19 cellular contexts compared by ENCODE assay signal in the genomic region with DNA sequence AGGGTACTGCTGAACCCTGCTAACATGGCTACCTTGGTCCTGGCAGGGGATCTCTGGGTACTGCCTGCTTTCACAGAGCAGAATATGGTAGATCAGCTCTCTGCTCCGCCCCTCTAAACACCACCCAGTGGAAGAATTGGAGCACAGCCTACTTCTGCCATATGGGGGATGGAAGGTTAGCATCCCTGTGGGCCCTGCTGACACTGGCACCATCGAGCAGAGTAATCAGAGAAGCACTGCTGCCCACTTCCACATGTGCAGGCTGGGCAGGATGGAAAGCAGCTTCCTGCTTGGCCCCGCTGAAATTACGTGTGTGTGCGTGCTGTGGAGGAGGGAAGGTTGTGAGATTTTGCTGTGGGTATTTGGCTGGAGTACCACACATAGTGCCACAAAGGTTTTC. TPM values are rescaled to one million over a fixed set of nuclear protein-coding genes. Genes with fewer than 3 reads are reported as not detected.
DNase-seq lines count a peak whose midpoint lies in the region; ATAC-seq and TF ChIP-seq lines count a peak whose summit lies in the region.
"Had no signal": no experiment of that assay in that cellular context is flagged by ENCODE, and none has a peak within 500 bp of the region (broad histone marks: within the 10 kb centered on the region; RNA-seq: fewer than 3 reads in every experiment).

No MANE protein-coding gene starts in this region.

- no peak overlapping the region for H3K27ac Mint-ChIP-seq in H9
- H3K27ac Mint-ChIP-seq: T-helper 17 cell had no signal

- H3K36me3 ChIP-seq in BLaER1 (no peaks in the 10 kb centered on the region), OCI-LY7 (ENCODE audit: insufficient read depth, low read length) (no peaks in the 10 kb centered on the region), right lobe of liver (no peaks in the 10 kb centered on the region)

- H2AK5ac ChIP-seq in H9 (ENCODE audit: insufficient read length, low read length) = no peak overlapping the region

- H3K9me3 ChIP-seq in BLaER1 (peaks cover 21% of the 10 kb centered on the region), H9 (ENCODE audit: control insufficient read depth, low read depth, low read length) (no peaks in the 10 kb centered on the region), OCI-LY7 (ENCODE audit: low read length) (no peaks in the 10 kb centered on the region), right lobe of liver (no peaks in the 10 kb centered on the region)

- intact Hi-C loops in OCI-LY7 (cut with micrococcal nuclease; ENCODE audit: unreplicated experiment) = no loop called here
- intact Hi-C loops in right lobe of liver (cut with DNase I) = no loop called here

- H3K27me3 ChIP-seq in BLaER1 (no peaks in the 10 kb centered on the region), H9 (ENCODE audit: insufficient read depth, low read length) (no peaks in the 10 kb centered on the region), right lobe of liver (no peaks in the 10 kb centered on the region)

- H3K9ac ChIP-seq in BLaER1 = no peak overlapping the region
- H3K9ac ChIP-seq in H9 (ENCODE audit: extremely low read depth, insufficient read length, low read length) = no peak overlapping the region

- POLR2A ChIA-PET in OCI-LY7 (lab: Charles Lee) = no interaction called here

- TF ChIP-seq POLR2A in right lobe of liver (IDR thresholded peaks at IDR 0.05) = no peak

- no peak overlapping the region for H4K91ac ChIP-seq in H9 (ENCODE audit: insufficient read length, low read depth, low read length)

- no peak overlapping the region for H2BK15ac ChIP-seq in H9 (ENCODE audit: low read depth, low read length)

- no peaks in the 10 kb centered on the region for H3K36me3 Mint-ChIP-seq in H9 (ENCODE audit: insufficient read depth in 1 of 3, low read depth in 3 of 3)
- no peaks in the 10 kb centered on the region for H3K36me3 Mint-ChIP-seq in activated T-cell treated with anti-CD3 and anti-CD28 coated beads, Interleukin-2, amount 50 U/mL, for 4 hours (ENCODE audit: insufficient read depth)

- H3K4ac ChIP-seq in H9 (ENCODE audit: low read depth, low read length) = no peak overlapping the region

- no peaks in the 10 kb centered on the region for H3K79me2 ChIP-seq in H9 (ENCODE audit: insufficient read depth, low read length)
- no peaks in the 10 kb centered on the region for H3K79me2 ChIP-seq in OCI-LY7 (ENCODE audit: insufficient read depth, low read depth, low read length)

- no peak overlapping the region for H3T11ph ChIP-seq in H9 (ENCODE audit: low read length)

- H4K20me1 ChIP-seq in BLaER1 = peaks cover 6% of the 10 kb centered on the region; the same call in 1 of the 2 replicates
- H4K20me1 ChIP-seq in H9 (ENCODE audit: control insufficient read depth, insufficient read depth, insufficient read length) = no peaks in the 10 kb centered on the region
- no peaks in the 10 kb centered on the region for H4K20me1 ChIP-seq in OCI-LY7 (ENCODE audit: insufficient read depth, low read length)

- CTCF ChIA-PET in OCI-LY7 (lab: Charles Lee; ENCODE audit: unreplicated experiment) = no interaction called here

- peak overlapping the region; percentile 18 for H3K4me2 ChIP-seq in BLaER1
- H3K4me2 ChIP-seq in H9 (ENCODE audit: insufficient read depth, insufficient read length, low read length) = no peak overlapping the region
- no peak overlapping the region for H3K4me2 ChIP-seq in OCI-LY7 (ENCODE audit: low read length)

- H2BK12ac ChIP-seq in H9 (ENCODE audit: insufficient read length, low read depth, low read length) = no peak overlapping the region

- H3K79me1 ChIP-seq in H9 (ENCODE audit: insufficient read depth, low read depth, low read length, poor library complexity, severe bottlenecking) = no peaks in the 10 kb centered on the region

- H3K4me3 Mint-ChIP-seq in H9 = no peak overlapping the region
- H3K4me3 Mint-ChIP-seq in activated T-cell treated with anti-CD3 and anti-CD28 coated beads, Interleukin-2, amount 50 U/mL, for 4 hours = no peak overlapping the region
- H3K4me3 Mint-ChIP-seq: T-helper 17 cell had no signal

- no peak overlapping the region for H3K14ac ChIP-seq in H9 (ENCODE audit: insufficient read depth, low read length)

- H3K23me2 ChIP-seq in H9 (ENCODE audit: insufficient read length, low read depth, low read length, poor library complexity, severe bottlenecking) = no peaks in the 10 kb centered on the region

- H3K4me1 Mint-ChIP-seq in H9 = no peaks in the 10 kb centered on the region
- H3K4me1 Mint-ChIP-seq in activated T-cell treated with anti-CD3 and anti-CD28 coated beads, Interleukin-2, amount 50 U/mL, for 4 hours (ENCODE audit: low read depth) = peaks cover 8% of the 10 kb centered on the region

- no TSS peak for BruUV-seq in OCI-LY7 (replicated peaks; lab: Mats Ljungman, UMichigan)

- no peak overlapping the region for H3K23ac ChIP-seq in H9 (ENCODE audit: insufficient read length, low read depth, low read length)

- H2BK120ac ChIP-seq in H9 (ENCODE audit: low read depth, low read length, poor library complexity, severe bottlenecking) = no peak overlapping the region

- no peak overlapping the region for H3K56ac ChIP-seq in H9 (ENCODE audit: insufficient read length, low read depth, low read length)

- no peaks in the 10 kb centered on the region for H3K9me2 ChIP-seq in OCI-LY7 (ENCODE audit: insufficient read depth, low read length)

- ATAC-seq in right lobe of liver = peak in 3 of 4 donors; percentile 13 to 34 (median 23)
- ATAC-seq in HG03457 (IDR thresholded peaks at IDR 0.05; ENCODE audit: unreplicated experiment) = no peak
- ATAC-seq in GM21423 (IDR thresholded peaks at IDR 0.05; ENCODE audit: unreplicated experiment) = no peak
- no peak for ATAC-seq in activated T-cell treated with anti-CD3 and anti-CD28 coated beads, Interleukin-2, amount 50 U/mL, for 4 hours
- ATAC-seq: right cardiac atrium, T-helper 17 cell had no signal

- no peak overlapping the region for H2BK20ac ChIP-seq in H9 (ENCODE audit: low read depth, low read length, poor library complexity, severe bottlenecking)

- H3K27me3 Mint-ChIP-seq in H9 (ENCODE audit: low read depth) = no peaks in the 10 kb centered on the region
- peaks cover 3% of the 10 kb centered on the region for H3K27me3 Mint-ChIP-seq in activated T-cell treated with anti-CD3 and anti-CD28 coated beads, Interleukin-2, amount 50 U/mL, for 4 hours (ENCODE audit: low read depth)

- H2BK5ac ChIP-seq in H9 (ENCODE audit: insufficient read length, low read length) = no peak overlapping the region

- H3K4me1 ChIP-seq in BLaER1 (peaks cover 44% of the 10 kb centered on the region), H9 (ENCODE audit: insufficient read depth, low read length) (no peaks in the 10 kb centered on the region), OCI-LY7 (ENCODE audit: insufficient read depth, low read length, poor library complexity, severe bottlenecking) (peaks cover 11% of the 10 kb centered on the region), right lobe of liver (no peaks in the 10 kb centered on the region)

- H4K5ac ChIP-seq in H9 (ENCODE audit: insufficient read length, low read depth, low read length) = no peak overlapping the region

- H3K18ac ChIP-seq in H9 (ENCODE audit: insufficient read length, low read depth, low read length) = no peak overlapping the region

- H3K9me3 Mint-ChIP-seq in H9 = peaks cover 5 to 11% of the 10 kb centered on the region in 2 experiments; a peak in 3 of 5 replicates
- H3K9me3 Mint-ChIP-seq in activated T-cell treated with anti-CD3 and anti-CD28 coated beads, Interleukin-2, amount 50 U/mL, for 4 hours = no peaks in the 10 kb centered on the region

- H3K27ac ChIP-seq in BLaER1 (no peak overlapping the region), H9 (ENCODE audit: insufficient read length, low read depth, low read length) (no peak overlapping the region), OCI-LY7 (ENCODE audit: low read depth, low read length, poor library complexity, severe bottlenecking) (no peak overlapping the region), right lobe of liver (no peak overlapping the region)

- DNase-seq in H9 = no peak
- peak; percentile 1 for DNase-seq in OCI-LY7 (ENCODE audit: low spot score)
- DNase-seq in right lobe of liver = no peak
- DNase-seq in NCI-H1105 treated with DMSO at 0.1 percent for 48 hours (lab: John Stamatoyannopoulos, UW) = no peak
- no peak for DNase-seq in activated T-cell treated with anti-CD3 and anti-CD28 coated beads, Interleukin-2, amount 50 U/mL, for 4 hours
- DNase-seq: activated CD8-positive, alpha-beta memory T cell treated with anti-CD3 and anti-CD28 coated beads for 24 hours; COR-L47; IMR-90; NCI-H2227 treated with DMSO at 0.1 percent for 48 hours; NK-92 treated with Interleukin-12 subunit alpha and Interleukin-12 subunit beta, amount 100 ng/mL, for 24 hours; occipital lobe; right cardiac atrium; stimulated activated CD4-positive, alpha-beta T cell treated with anti-CD3 and anti-CD28 coated beads, Interleukin-1b, Interleukin-23, amount 100 ng/mL, for 48 hours; T-helper 17 cell had no signal

- peak; percentile 24; the same call in 1 of the 3 replicates for TF ChIP-seq CTCF in H9 (conservative IDR thresholded peaks at IDR 0.05)
- no peak for TF ChIP-seq CTCF in OCI-LY7 (conservative IDR thresholded peaks at IDR 0.05; ENCODE audit: low read length)
- no peak for TF ChIP-seq CTCF in right lobe of liver (IDR thresholded peaks at IDR 0.05)

- H2AFZ ChIP-seq in H9 (ENCODE audit: low read length) (no peak overlapping the region), OCI-LY7 (ENCODE audit: low read length) (no peak overlapping the region)

- no peak overlapping the region for H4K8ac ChIP-seq in H9 (replicated peaks; ENCODE audit: insufficient read length, low read depth, low read length)

- WGBS in H9 (ENCODE audit: extremely low coverage, insufficient read length, low lambda C conversion rate) = no CpG with 5 or more reads among the region's 5 CpGs
- 53% methylated on average over 3 of the region's 5 CpGs for WGBS in right lobe of liver (ENCODE audit: insufficient coverage, low coverage, low lambda C conversion rate, missing lambda C conversion rate)

- no peak overlapping the region for H3K4me3 ChIP-seq in BLaER1
- H3K4me3 ChIP-seq in OCI-LY7 (ENCODE audit: low read depth, low read length, poor library complexity, severe bottlenecking) = no peak overlapping the region
- H3K4me3 ChIP-seq in right lobe of liver = no peak overlapping the region

RNA-seq across cellular contexts. Expression of a gene that starts 24.8 kb away (rescaled TPM):
- not detected in 2 replicates for total RNA-seq in H9 (2021)
- not detected in 2 replicates for total RNA-seq in OCI-LY7 (2014; rRNA removed; shearing (Covaris generic))
- not detected in 2 replicates for total RNA-seq in OCI-LY7 (2022)
- total RNA-seq in right lobe of liver = 10 to 100 TPM in 1 of 6 experiments, 1 to 10 TPM in 5; 1.6 to 17.3 (median 3.1) TPM
- 1 to 10 TPM in 2 of 3 donors, under 1 TPM in 1; 0.57 to 3.2 (median 1.2) TPM for total RNA-seq in activated T-cell treated with anti-CD3 and anti-CD28 coated beads, Interleukin-2, amount 50 U/mL, for 4 hours
- total RNA-seq: IMR-90, kidney epithelial cell had no signal

RNA-seq across cellular contexts. Expression of a gene that starts 58.9 kb away (rescaled TPM):
- total RNA-seq in H9 (2021) (not detected in 2 replicates), OCI-LY7 (2022) (not detected in 2 replicates), right lobe of liver (under 1 TPM in 1 of 6 experiments, not detected in 5; 0.27 TPM)
- total RNA-seq in OCI-LY7 (2014; rRNA removed; shearing (Covaris generic)) = not detected in 2 replicates
- total RNA-seq in activated T-cell treated with anti-CD3 and anti-CD28 coated beads, Interleukin-2, amount 50 U/mL, for 4 hours = not detected
- total RNA-seq: cerebellum, IMR-90, kidney epithelial cell, occipital lobe, right cardiac atrium had no signal

Comparison
In these comparisons a context has a peak if more than half of its experiments do, and no peak if none do; other contexts are left out.
1. ATAC-seq: peak in right lobe of liver (3 of 4); none in HG03457 (single experiment), GM21423 (single experiment) and activated T-cell treated with anti-CD3 and anti-CD28 coated beads, Interleukin-2, amount 50 U/mL, for 4 hours (0 of 2).